16 cellular contexts compared by ENCODE assay signal in genomic region chr15:50261979-50262378, GRCh38. TPM values are rescaled to one million over a fixed set of nuclear protein-coding genes. Genes with fewer than 3 reads are reported as not detected.
A peak's percentile ranks its signal among the peaks of the same experiment; 100 is the strongest.
DNase-seq lines count a peak whose midpoint lies in the region; ATAC-seq and TF ChIP-seq lines count a peak whose summit lies in the region.
"Had no signal": no experiment of that assay in that cellular context is flagged by ENCODE, and none has a peak within 500 bp of the region (broad histone marks: within the 10 kb centered on the region; RNA-seq: fewer than 3 reads in every experiment).

No MANE protein-coding gene starts in this region.

- H3K79me2 ChIP-seq in Karpas-422 (ENCODE audit: low read length) = no peaks in the 10 kb centered on the region

- H3K4me3 ChIP-seq in Karpas-422 (ENCODE audit: low read length) = no peak overlapping the region
- H3K4me3 ChIP-seq in left ventricle myocardium inferior = no peak overlapping the region
- H3K4me3 ChIP-seq: uterus had no signal

- no peaks in the 10 kb centered on the region for H4K20me1 ChIP-seq in Karpas-422 (ENCODE audit: insufficient read depth, low read depth, low read length)

- no peaks in the 10 kb centered on the region for H3K9me2 ChIP-seq in Karpas-422 (replicated peaks; ENCODE audit: insufficient read depth, low read length)
- H3K9me2 ChIP-seq: SK-N-SH had no signal

- H3K27ac ChIP-seq in Karpas-422 (ENCODE audit: low read length) (no peak overlapping the region), left ventricle myocardium inferior (replicated peaks) (no peak overlapping the region)
- H3K27ac ChIP-seq: uterus had no signal

- ATAC-seq in natural killer cell (peak in 2 of 3 donors; percentile 40 to 43), HG03045 (IDR thresholded peaks at IDR 0.05; ENCODE audit: unreplicated experiment) (no peak)

- H3K4me3 Mint-ChIP-seq in activated T-helper 1 cell treated with anti-CD3 and anti-CD28 coated beads, Interleukin-12 subunit alpha, Interleukin-12 subunit beta, Interleukin-2, Interleukin-4 antibody, amounts not matched to agents 30 ng/mL and 10 ng/mL and 1 ng/mL, durations not matched to agents 14 hours and 24 hours and 36 hours = peak overlapping the region; percentile 53
- peak overlapping the region; percentile 51 for H3K4me3 Mint-ChIP-seq in natural killer cell

- peak; percentile 31 for TF ChIP-seq CTCF in natural killer cell (IDR thresholded peaks at IDR 0.05)
- TF ChIP-seq CTCF in left ventricle myocardium inferior (IDR thresholded peaks at IDR 0.05; ENCODE audit: borderline replicate concordance) = no peak

- no peaks in the 10 kb centered on the region for H3K36me3 Mint-ChIP-seq in activated T-helper 1 cell treated with anti-CD3 and anti-CD28 coated beads, Interleukin-12 subunit alpha, Interleukin-12 subunit beta, Interleukin-2, Interleukin-4 antibody, amounts not matched to agents 30 ng/mL and 10 ng/mL and 1 ng/mL, durations not matched to agents 14 hours and 24 hours and 36 hours (ENCODE audit: low read depth)
- H3K36me3 Mint-ChIP-seq in natural killer cell = no peaks in the 10 kb centered on the region

- H3K27me3 ChIP-seq in Karpas-422 (ENCODE audit: low read length) (no peaks in the 10 kb centered on the region), left ventricle myocardium inferior (ENCODE audit: low read depth) (peaks cover 49% of the 10 kb centered on the region)
- H3K27me3 ChIP-seq: uterus had no signal

- no peaks in the 10 kb centered on the region for H3K27me3 Mint-ChIP-seq in activated T-helper 1 cell treated with anti-CD3 and anti-CD28 coated beads, Interleukin-12 subunit alpha, Interleukin-12 subunit beta, Interleukin-2, Interleukin-4 antibody, amounts not matched to agents 30 ng/mL and 10 ng/mL and 1 ng/mL, durations not matched to agents 14 hours and 24 hours and 36 hours (ENCODE audit: insufficient read depth)
- no peaks in the 10 kb centered on the region for H3K27me3 Mint-ChIP-seq in natural killer cell (ENCODE audit: low read depth in 2 of 2)

- H3K4me1 ChIP-seq in Karpas-422 (ENCODE audit: low read length) (no peaks in the 10 kb centered on the region), left ventricle myocardium inferior (no peaks in the 10 kb centered on the region)
- H3K4me1 ChIP-seq: uterus had no signal

- no peak overlapping the region for H2AFZ ChIP-seq in Karpas-422 (ENCODE audit: low read length)

- H3K27ac Mint-ChIP-seq in activated T-helper 1 cell treated with anti-CD3 and anti-CD28 coated beads, Interleukin-12 subunit alpha, Interleukin-12 subunit beta, Interleukin-2, Interleukin-4 antibody, amounts not matched to agents 30 ng/mL and 10 ng/mL and 1 ng/mL, durations not matched to agents 14 hours and 24 hours and 36 hours = peak overlapping the region; percentile 98
- H3K27ac Mint-ChIP-seq in natural killer cell = peak overlapping the region; percentile 85 to 88
- H3K27ac Mint-ChIP-seq: progenitor cell of endocrine pancreas had no signal

- no peak overlapping the region for H3K9ac ChIP-seq in Karpas-422 (ENCODE audit: low read length)
- H3K9ac ChIP-seq: SK-N-SH had no signal

- H3K4me1 Mint-ChIP-seq in activated T-helper 1 cell treated with anti-CD3 and anti-CD28 coated beads, Interleukin-12 subunit alpha, Interleukin-12 subunit beta, Interleukin-2, Interleukin-4 antibody, amounts not matched to agents 30 ng/mL and 10 ng/mL and 1 ng/mL, durations not matched to agents 14 hours and 24 hours and 36 hours (ENCODE audit: low read depth) = peaks cover 70% of the 10 kb centered on the region
- peaks cover 40 to 42% of the 10 kb centered on the region in 2 donors for H3K4me1 Mint-ChIP-seq in natural killer cell

- H3K36me3 ChIP-seq in Karpas-422 (ENCODE audit: insufficient read depth, low read length) = no peaks in the 10 kb centered on the region
- H3K36me3 ChIP-seq in left ventricle myocardium inferior = no peaks in the 10 kb centered on the region
- H3K36me3 ChIP-seq: uterus had no signal

- H3K9me3 ChIP-seq in Karpas-422 (ENCODE audit: low read length) = no peaks in the 10 kb centered on the region
- no peaks in the 10 kb centered on the region for H3K9me3 ChIP-seq in left ventricle myocardium inferior (replicated peaks)
- H3K9me3 ChIP-seq: SK-N-SH, uterus had no signal

- intact Hi-C loops in activated T-helper 1 cell treated with anti-CD3 and anti-CD28 coated beads, Interleukin-12 subunit alpha, Interleukin-12 subunit beta, Interleukin-2, Interleukin-4 antibody, amounts not matched to agents 30 ng/mL and 10 ng/mL and 1 ng/mL, durations not matched to agents 14 hours and 24 hours and 36 hours (cut with micrococcal nuclease) = loop anchor here (1.0 to 5.0 kb wide), 10 partner anchors 13 to 1333 kb away; partner anchors contain the start of genes DTWD1 and FAM227B
- intact Hi-C loops in natural killer cell (cut with micrococcal nuclease) (loop anchor here (1.0 to 5.0 kb wide), 3 partner anchors 80 to 645 kb away; partner anchors contain the start of gene SLC27A2), left ventricle myocardium inferior (cut with micrococcal nuclease) (no loop called here)

- in situ Hi-C loops in KBM-7 (cut with MboI; ENCODE audit: low pct_unique_long_range_greater_than_20kb, low sequenced_read_pairs) = no loop called here

- peak; percentile 63 for DNase-seq in activated CD8-positive, alpha-beta memory T cell treated with anti-CD3 and anti-CD28 coated beads for 24 hours
- no peak for DNase-seq in activated CD8-positive, alpha-beta memory T cell treated with anti-CD3 and anti-CD28 coated beads, Interleukin-2, amount 50 U/mL, for 4 hours
- DNase-seq in KBM-7 (peak; percentile 29), natural killer cell (no peak), Karpas-422 (no peak), left ventricle myocardium inferior (no peak)
- no peak for DNase-seq in activated T-helper 1 cell treated with anti-CD3 and anti-CD28 coated beads, Interleukin-12 subunit alpha, Interleukin-12 subunit beta, Interleukin-2, Interleukin-4 antibody, amounts not matched to agents 30 ng/mL and 10 ng/mL and 1 ng/mL, durations not matched to agents 14 hours and 24 hours and 36 hours (ENCODE audit: low spot score)
- DNase-seq: anterior cingulate cortex, dermis blood vessel endothelial cell, HCEC 1CT, NCI-H146, SK-N-SH, uterus had no signal

- no peak overlapping the region for H3K4me2 ChIP-seq in Karpas-422 (ENCODE audit: low read depth, low read length, poor library complexity, severe bottlenecking)
- H3K4me2 ChIP-seq: SK-N-SH had no signal

- H3K9me3 Mint-ChIP-seq in activated T-helper 1 cell treated with anti-CD3 and anti-CD28 coated beads, Interleukin-12 subunit alpha, Interleukin-12 subunit beta, Interleukin-2, Interleukin-4 antibody, amounts not matched to agents 30 ng/mL and 10 ng/mL and 1 ng/mL, durations not matched to agents 14 hours and 24 hours and 36 hours = peaks cover 2% of the 10 kb centered on the region
- no peaks in the 10 kb centered on the region for H3K9me3 Mint-ChIP-seq in natural killer cell

RNA-seq across cellular contexts. Expression of gene HDC, which starts 3.5 kb away (rescaled TPM):
- 2.1 and 2.4 TPM in 2 replicates for total RNA-seq in activated T-helper 1 cell treated with anti-CD3 and anti-CD28 coated beads, Interleukin-12 subunit alpha, Interleukin-12 subunit beta, Interleukin-2, Interleukin-4 antibody, amounts not matched to agents 30 ng/mL and 10 ng/mL and 1 ng/mL, durations not matched to agents 14 hours and 24 hours and 36 hours
- 100 to 1,000 TPM in 1 of 3 donors, 1 to 10 TPM in 1, under 1 TPM in 1; 0.14 to 494 (median 9.5) TPM for total RNA-seq in natural killer cell
- not detected in 2 replicates for total RNA-seq in Karpas-422 (2014; rRNA removed; shearing (Covaris generic); ENCODE audit: low replicate concordance)
- 0.52 TPM for total RNA-seq in left ventricle myocardium inferior
- total RNA-seq: dermis blood vessel endothelial cell, HT1080, progenitor cell of endocrine pancreas had no signal

Comparison
In these comparisons a context has a peak if more than half of its experiments do, and no peak if none do; other contexts are left out.
1. DNase-seq: peak in activated CD8-positive, alpha-beta memory T cell treated with anti-CD3 and anti-CD28 coated beads for 24 hours (single experiment) and KBM-7 (single experiment); none in activated CD8-positive, alpha-beta memory T cell treated with anti-CD3 and anti-CD28 coated beads, Interleukin-2, amount 50 U/mL, for 4 hours (single experiment), activated T-helper 1 cell treated with anti-CD3 and anti-CD28 coated beads, Interleukin-12 subunit alpha, Interleukin-12 subunit beta, Interleukin-2, Interleukin-4 antibody, amounts not matched to agents 30 ng/mL and 10 ng/mL and 1 ng/mL, durations not matched to agents 14 hours and 24 hours and 36 hours (single experiment), natural killer cell (single experiment), Karpas-422 (single experiment) and left ventricle myocardium inferior (single experiment).